ENCODE assay signal across 9 cellular contexts in genomic region chr1:6485937-6486250, GRCh38. TPM values are rescaled to one million over a fixed set of nuclear protein-coding genes. Genes with fewer than 3 reads are reported as not detected.
DNase-seq lines count a peak whose midpoint lies in the region; ATAC-seq and TF ChIP-seq lines count a peak whose summit lies in the region.
"Had no signal": no experiment of that assay in that cellular context is flagged by ENCODE, and none has a peak within 500 bp of the region (broad histone marks: within the 10 kb centered on the region; RNA-seq: fewer than 3 reads in every experiment).

No MANE protein-coding gene starts in this region.

- peaks cover 22% of the 10 kb centered on the region for H3K4me1 Mint-ChIP-seq in GM23338

- 3% methylated on average over 8 of the region's 8 CpGs for WGBS in right cardiac atrium

- peak in 1 of 2 experiments; percentile 38; a peak in 2 of 4 replicates for TF ChIP-seq CTCF in GM23338 (conservative IDR thresholded peaks at IDR 0.05; ENCODE audit: low read depth in 2 of 2)
- TF ChIP-seq CTCF in ascending aorta (IDR thresholded peaks at IDR 0.05): no peak

- no peaks in the 10 kb centered on the region; the same call in 1 of the 2 replicates for H4K20me1 ChIP-seq in GM23338 (replicated peaks; ENCODE audit: insufficient read depth)

- intact Hi-C loops in ascending aorta (cut with DNase I): loop anchor here (1.0 kb wide), 2 partner anchors 37 to 160 kb away; no protein-coding TSS in a partner anchor
- intact Hi-C loops in right cardiac atrium (cut with DNase I): loop anchor here in 2 of 4 donors (5.0 kb wide), 1 partner anchor 161 kb away; no protein-coding TSS in a partner anchor

- H3K4me3 ChIP-seq in GM23338 (peak overlapping the region; percentile 78), ascending aorta (peak overlapping the region; percentile 25 to 52), right cardiac atrium (ENCODE audit: low read length) (peak overlapping the region; percentile 49), skin epidermis (peak overlapping the region; percentile 28 to 50 (median 44))

- H3K9me3 ChIP-seq in ascending aorta (no peaks in the 10 kb centered on the region), right cardiac atrium (ENCODE audit: control insufficient read depth, low read length) (no peaks in the 10 kb centered on the region)

- no peaks in the 10 kb centered on the region for H3K9me2 ChIP-seq in GM23338 (ENCODE audit: insufficient read depth)

- H3K27ac ChIP-seq in GM23338 (ENCODE audit: low read depth) (no peak overlapping the region), ascending aorta (no peak overlapping the region), right cardiac atrium (ENCODE audit: low read length) (no peak overlapping the region), skin epidermis (peak overlapping the region in 20 of 21 experiments; percentile 31 to 91 (median 78))

- peak overlapping the region; percentile 71 for H3K4me3 Mint-ChIP-seq in GM23338

- ATAC-seq in GM23338: peak; percentile 0; the same call in 2 of the 3 replicates
- ATAC-seq in right cardiac atrium: peak; percentile 2 to 8
- ATAC-seq in GM18868 (IDR thresholded peaks at IDR 0.05; ENCODE audit: unreplicated experiment): no peak
- no peak for ATAC-seq in GM19023 (IDR thresholded peaks at IDR 0.05; ENCODE audit: unreplicated experiment)
- ATAC-seq in GM18519 (IDR thresholded peaks at IDR 0.05; ENCODE audit: low FRiP score, unreplicated experiment): no peak

- peak overlapping the region; percentile 76; the same call in 1 of the 2 replicates for H2AFZ ChIP-seq in GM23338

- no peaks in the 10 kb centered on the region for H3K79me2 ChIP-seq in GM23338 (replicated peaks; ENCODE audit: insufficient read depth)

- H3K27ac Mint-ChIP-seq in GM23338: no peak overlapping the region
- H3K27ac Mint-ChIP-seq: activated T-cell treated with anti-CD3 and anti-CD28 coated beads, Interleukin-2, amount 50 U/mL, for 24 hours had no signal

- no peaks in the 10 kb centered on the region for H3K9me3 Mint-ChIP-seq in GM23338
- H3K9me3 Mint-ChIP-seq: activated T-cell treated with anti-CD3 and anti-CD28 coated beads, Interleukin-2, amount 50 U/mL, for 24 hours had no signal

- H3K27me3 ChIP-seq in GM23338 (ENCODE audit: insufficient read depth) (peaks cover 6% of the 10 kb centered on the region; the same call in 1 of the 2 replicates), ascending aorta (no peaks in the 10 kb centered on the region), right cardiac atrium (ENCODE audit: control insufficient read depth, insufficient read depth) (no peaks in the 10 kb centered on the region)

- H3K36me3 Mint-ChIP-seq in GM23338 (ENCODE audit: low read depth): no peaks in the 10 kb centered on the region

- DNase-seq in GM23338 (ENCODE audit: low spot score) (no peak), ascending aorta (ENCODE audit: low spot score in 2 of 2) (no peak), right cardiac atrium (peak in 1 of 3 donors; percentile 68), NCI-H1048 (lab: John Stamatoyannopoulos, UW) (no peak)

- H3K36me3 ChIP-seq in GM23338 (ENCODE audit: insufficient read depth) (no peaks in the 10 kb centered on the region), ascending aorta (no peaks in the 10 kb centered on the region)

- H3K27me3 Mint-ChIP-seq in GM23338 (ENCODE audit: insufficient read depth, low read depth, poor library complexity): peaks cover 22% of the 10 kb centered on the region

- H3F3A ChIP-seq in GM23338 (replicated peaks; ENCODE audit: low read depth): peaks cover 3% of the 10 kb centered on the region; the same call in 1 of the 2 replicates

- H3K4me2 ChIP-seq in GM23338: peak overlapping the region; percentile 92

- H3K4me1 ChIP-seq in GM23338 (ENCODE audit: insufficient read depth) (peaks cover under 1% of the 10 kb centered on the region; the same call in 1 of the 2 replicates), ascending aorta (peaks cover 5 to 21% of the 10 kb centered on the region in 2 donors), right cardiac atrium (ENCODE audit: control insufficient read depth, insufficient read depth, low read length) (no peaks in the 10 kb centered on the region)

TF ChIP-seq in GM23338, 12 proteins besides CTCF, POLR2A, EP300 and RAD21 (continues in another document):
- TF ChIP-seq NANOG (IDR thresholded peaks at IDR 0.05; ENCODE audit: borderline replicate concordance): no peak
- no peak for TF ChIP-seq ZNF462 (CRISPR knock-in tag; IDR thresholded peaks at IDR 0.05)
- no peak for TF ChIP-seq EZH2phosphoT487 (IDR thresholded peaks at IDR 0.05; ENCODE audit: unreplicated experiment)
- no peak for TF ChIP-seq STAT1 (IDR thresholded peaks at IDR 0.05; ENCODE audit: unreplicated experiment)
- no peak for TF ChIP-seq JUNB (IDR thresholded peaks at IDR 0.05; ENCODE audit: unreplicated experiment)
- TF ChIP-seq EZH2 (IDR thresholded peaks at IDR 0.05; ENCODE audit: low read depth, unreplicated experiment): no peak
- no peak for TF ChIP-seq ZNF331 (CRISPR knock-in tag; IDR thresholded peaks at IDR 0.05; ENCODE audit: low read depth)

RNA-seq across cellular contexts. Expression of gene PLEKHG5, which starts 5.6 kb away (rescaled TPM):
- 25.8 and 26.4 TPM in 2 replicates for total RNA-seq in GM23338 (2014; rRNA removed; shearing (Covaris generic))
- 9.0 and 10.2 TPM in 2 replicates for polyA plus RNA-seq in GM23338 (2016; fragmentation: Nextera tagmentation; extraction: Ambion mirVana)
- 11.4 TPM for total RNA-seq in ascending aorta
- 1 to 10 TPM; 7.0 to 9.2 (median 8.5) TPM for total RNA-seq in right cardiac atrium
- 9.9 TPM for polyA plus RNA-seq in right cardiac atrium

RNA-seq across cellular contexts. Expression of gene TNFRSF25, which starts 19.9 kb away (rescaled TPM):
- 25.3 and 26.3 TPM in 2 replicates for total RNA-seq in GM23338 (2014; rRNA removed; shearing (Covaris generic))
- 13.6 and 15.2 TPM in 2 replicates for polyA plus RNA-seq in GM23338 (2016; fragmentation: Nextera tagmentation; extraction: Ambion mirVana)
- total RNA-seq in ascending aorta: 18.0 TPM
- total RNA-seq in right cardiac atrium: 1 to 10 TPM; 4.4 to 6.4 (median 5.1) TPM
- polyA plus RNA-seq in right cardiac atrium: 6.6 TPM

Comparison
In these comparisons a context has a peak if more than half of its experiments do, and no peak if none do; other contexts are left out.
1. ATAC-seq: peak in GM23338 (single experiment) and right cardiac atrium (2 of 2); none in GM18868 (single experiment), GM19023 (single experiment) and GM18519 (single experiment).
2. H3K27ac ChIP-seq: peak in skin epidermis (20 of 21); none in GM23338 (single experiment), ascending aorta (0 of 2) and right cardiac atrium (single experiment).
3. Peak in every context shown above with its lines, with median percentiles within 50 percentile points of each other: H3K4me3 ChIP-seq.